ENCODE assay signal across 23 cellular contexts in the genomic region with DNA sequence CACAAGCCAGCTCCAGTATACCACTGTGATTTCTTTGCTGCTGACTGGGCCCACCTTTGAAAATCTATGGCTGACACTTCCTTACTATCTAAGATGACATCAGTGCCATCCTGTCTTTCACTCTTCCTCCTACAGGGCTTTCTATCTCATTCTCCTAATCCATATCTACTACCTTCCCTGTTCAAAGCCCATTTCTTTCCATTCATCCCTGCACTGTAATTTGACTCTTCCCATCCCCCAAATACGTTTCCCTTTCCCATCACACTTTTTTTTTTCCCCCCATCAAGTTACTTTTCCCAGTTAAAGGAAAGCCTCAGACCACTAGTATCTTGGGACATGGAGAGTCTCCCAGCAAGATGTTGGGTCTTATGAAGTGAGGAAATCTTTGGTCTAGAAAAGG.
"Had no signal": no experiment of that assay in that cellular context is flagged by ENCODE, and none has a peak within 500 bp of the region (broad histone marks: within the 10 kb centered on the region; RNA-seq: fewer than 3 reads in every experiment).

No MANE protein-coding gene starts in this region.

- H3K4me1 ChIP-seq: upper lobe of right lung had no signal

- H3K9me3 Mint-ChIP-seq: activated T-cell treated with anti-CD3 and anti-CD28 coated beads, Interleukin-2, amount 50 U/mL, for 24 hours; activated T-helper 2 cell treated with anti-CD3 and anti-CD28 coated beads, Interferon-gamma antibody, Interleukin-2, Interleukin-4, amounts not matched to agents 10 μg/mL and 5 μg/mL and 100 μg/mL, durations not matched to agents 14 hours and 24 hours and 36 hours; mesothelial cell of epicardium; natural killer cell had no signal

- H3K9me3 ChIP-seq: heart right ventricle, neutrophil, ovary, prostate gland, spleen, upper lobe of right lung had no signal

- H3K4me3 Mint-ChIP-seq: activated CD4-positive, alpha-beta T cell treated with anti-CD3 and anti-CD28 coated beads for 36 hours; activated T-cell treated with anti-CD3 and anti-CD28 coated beads, Interleukin-2, amount 50 U/mL, for 24 hours; mesothelial cell of epicardium; natural killer cell had no signal

- H3K27ac Mint-ChIP-seq: activated CD4-positive, alpha-beta T cell treated with anti-CD3 and anti-CD28 coated beads for 36 hours; activated T-helper 2 cell treated with anti-CD3 and anti-CD28 coated beads, Interferon-gamma antibody, Interleukin-2, Interleukin-4, amounts not matched to agents 10 μg/mL and 5 μg/mL and 100 μg/mL, durations not matched to agents 14 hours and 24 hours and 36 hours; mesothelial cell of epicardium; natural killer cell had no signal

- H3K27me3 ChIP-seq: heart right ventricle, neutrophil, ovary, spleen, upper lobe of right lung had no signal

- FAIRE-seq: keratinocyte had no signal

- DNase-seq: activated CD4-positive, alpha-beta T cell treated with anti-CD3 and anti-CD28 coated beads for 36 hours; activated CD4-positive, alpha-beta T cell treated with anti-CD3 and anti-CD28 coated beads, Interleukin-2, amount 50 U/mL, for 4 hours; activated CD8-positive, alpha-beta memory T cell treated with anti-CD3 and anti-CD28 coated beads for 24 hours; activated CD8-positive, alpha-beta memory T cell treated with anti-CD3 and anti-CD28 coated beads, Interleukin-2, amount 50 U/mL, for 4 hours; activated naive CD4-positive, alpha-beta T cell; activated T-cell treated with anti-CD3 and anti-CD28 coated beads, Interleukin-2, amount 50 U/mL, for 24 hours; cortex of kidney; heart right ventricle; left colon; natural killer cell; ovary; spleen; stimulated activated CD4-positive, alpha-beta T cell treated with anti-CD3 and anti-CD28 coated beads, Interleukin-4, amount 100 ng/mL, for 1 hour; stimulated activated naive CD8-positive, alpha-beta T cell treated with anti-CD3 and anti-CD28 coated beads, Interleukin-15, Interleukin-2, amounts not matched to agents 100 U/mL and 50 U/mL, for 24 hours; T-helper 1 cell; T-helper 9 cell; upper lobe of right lung had no signal

- H3K36me3 Mint-ChIP-seq: mesothelial cell of epicardium, natural killer cell had no signal

- H3K27me3 Mint-ChIP-seq: activated CD4-positive, alpha-beta T cell treated with anti-CD3 and anti-CD28 coated beads for 36 hours; activated T-cell treated with anti-CD3 and anti-CD28 coated beads, Interleukin-2, amount 50 U/mL, for 24 hours had no signal

- ATAC-seq: activated CD4-positive, alpha-beta T cell treated with anti-CD3 and anti-CD28 coated beads for 36 hours; heart right ventricle; left colon; natural killer cell; stimulated activated naive CD8-positive, alpha-beta T cell treated with anti-CD3 and anti-CD28 coated beads, Interleukin-15, Interleukin-2, amounts not matched to agents 100 U/mL and 50 U/mL, for 24 hours; upper lobe of right lung had no signal

- H3K4me3 ChIP-seq: heart right ventricle, lung, ovary, prostate gland, spleen, upper lobe of right lung had no signal

- H3K36me3 ChIP-seq: neutrophil, ovary, prostate gland, upper lobe of right lung had no signal

- H3K27ac ChIP-seq: neutrophil, ovary, prostate gland, spleen, upper lobe of right lung had no signal
